Comparison of ENCODE assay signal across 10 cellular contexts in genomic region chr2:240559271-240559670, GRCh38. TPM values are rescaled to one million over a fixed set of nuclear protein-coding genes. Genes with fewer than 3 reads are reported as not detected.
DNase-seq lines count a peak whose midpoint lies in the region; ATAC-seq and TF ChIP-seq lines count a peak whose summit lies in the region.
"Had no signal": no experiment of that assay in that cellular context is flagged by ENCODE, and none has a peak within 500 bp of the region (broad histone marks: within the 10 kb centered on the region; RNA-seq: fewer than 3 reads in every experiment).

No MANE protein-coding gene starts in this region.

- DNase-seq in CD14-positive monocyte (ENCODE audit: low spot score) (peak; percentile 36), kidney glomerular epithelial cell (lab: John Stamatoyannopoulos, UW) (no peak), anterior cingulate cortex (lab: John Stamatoyannopoulos, UW) (no peak), GDM1 (lab: John Stamatoyannopoulos, UW) (no peak)
- no peak for DNase-seq in activated naive CD8-positive, alpha-beta T cell treated with anti-CD3 and anti-CD28 coated beads, Interleukin-2, amount 50 U/mL, for 24 hours
- no peak for DNase-seq in naive thymus-derived CD4-positive, alpha-beta T cell
- DNase-seq: NCI-H446 treated with DMSO at 0.1 percent for 48 hours; stimulated activated naive CD4-positive, alpha-beta T cell treated with Interleukin-2 at 50 U/mL for 16 hours had no signal

- H3K36me3 Mint-ChIP-seq in CD14-positive monocyte (peaks cover 38 to 44% of the 10 kb centered on the region in 2 donors), IgD-negative memory B cell (peaks cover 2% of the 10 kb centered on the region)
- peaks cover 42% of the 10 kb centered on the region for H3K36me3 Mint-ChIP-seq in activated naive CD8-positive, alpha-beta T cell treated with anti-CD3 and anti-CD28 coated beads, Interleukin-2, amount 50 U/mL, for 24 hours (ENCODE audit: low read depth)
- peaks cover 0 to 25% (median 6%) of the 10 kb centered on the region in 5 donors for H3K36me3 Mint-ChIP-seq in naive thymus-derived CD4-positive, alpha-beta T cell

- peaks cover 59 to 61% of the 10 kb centered on the region in 2 donors for H3K4me1 ChIP-seq in naive thymus-derived CD4-positive, alpha-beta T cell (ENCODE audit: control insufficient read depth in 2 of 2, insufficient read depth in 2 of 2, low read length in 2 of 2)

- no peaks in the 10 kb centered on the region for H3K27me3 ChIP-seq in naive thymus-derived CD4-positive, alpha-beta T cell (ENCODE audit: control insufficient read depth in 2 of 2, insufficient read depth in 2 of 2, low read length in 2 of 2)

- CTCF ChIA-PET in naive thymus-derived CD4-positive, alpha-beta T cell (lab: Charles Lee): interaction anchor here (2.2 kb wide), 2 partner anchors 10 to 27 kb away, joined by 6 read pairs; partner anchors contain the start of genes CAPN10 and RNPEPL1

- peaks cover 61% of the 10 kb centered on the region for H3K4me1 Mint-ChIP-seq in CD14-positive monocyte
- H3K4me1 Mint-ChIP-seq in IgD-negative memory B cell: peaks cover 42% of the 10 kb centered on the region in 3 donors
- peaks cover 59% of the 10 kb centered on the region for H3K4me1 Mint-ChIP-seq in activated naive CD8-positive, alpha-beta T cell treated with anti-CD3 and anti-CD28 coated beads, Interleukin-2, amount 50 U/mL, for 24 hours
- H3K4me1 Mint-ChIP-seq in naive thymus-derived CD4-positive, alpha-beta T cell: peaks cover 44 to 68% (median 61%) of the 10 kb centered on the region in 7 donors

- intact Hi-C loops in CD14-positive monocyte (cut with micrococcal nuclease): loop anchor here in 1 of 2 donors (5.0 kb wide), 1 partner anchor 42 kb away; no protein-coding TSS in a partner anchor
- intact Hi-C loops in naive thymus-derived CD4-positive, alpha-beta T cell (cut with micrococcal nuclease): no loop called here

- H3K27ac ChIP-seq in naive thymus-derived CD4-positive, alpha-beta T cell (ENCODE audit: low read depth, low read length): peak overlapping the region; percentile 93

- H3K4me3 Mint-ChIP-seq in CD14-positive monocyte: peak overlapping the region; percentile 43 to 59
- peak overlapping the region; percentile 78 to 98 (median 88) for H3K4me3 Mint-ChIP-seq in IgD-negative memory B cell
- peak overlapping the region; percentile 86 for H3K4me3 Mint-ChIP-seq in activated naive CD8-positive, alpha-beta T cell treated with anti-CD3 and anti-CD28 coated beads, Interleukin-2, amount 50 U/mL, for 24 hours
- peak overlapping the region; percentile 81 to 96 (median 87) for H3K4me3 Mint-ChIP-seq in naive thymus-derived CD4-positive, alpha-beta T cell

- H3K9me3 Mint-ChIP-seq in CD14-positive monocyte (peaks cover 0 to 4% (median 0%) of the 10 kb centered on the region in 7 donors), IgD-negative memory B cell (no peaks in the 10 kb centered on the region)
- H3K9me3 Mint-ChIP-seq in activated naive CD8-positive, alpha-beta T cell treated with anti-CD3 and anti-CD28 coated beads, Interleukin-2, amount 50 U/mL, for 24 hours: no peaks in the 10 kb centered on the region
- H3K9me3 Mint-ChIP-seq in naive thymus-derived CD4-positive, alpha-beta T cell: no peaks in the 10 kb centered on the region

- POLR2A ChIA-PET in naive thymus-derived CD4-positive, alpha-beta T cell (lab: Charles Lee): interaction anchor here (0.6 to 10.7 kb wide), 5 partner anchors 9 to 1302 kb away, joined by 3 to 264 read pairs (median 4); partner anchors contain the start of genes CAPN10 and RNPEPL1

- no peak for ATAC-seq in activated naive CD8-positive, alpha-beta T cell treated with anti-CD3 and anti-CD28 coated beads, Interleukin-2, amount 50 U/mL, for 24 hours
- ATAC-seq in naive thymus-derived CD4-positive, alpha-beta T cell: no peak
- no peak for ATAC-seq in HG03280 (IDR thresholded peaks at IDR 0.05; ENCODE audit: unreplicated experiment)

- H3K27me3 Mint-ChIP-seq in CD14-positive monocyte (ENCODE audit: low read depth in 3 of 3): peaks cover 0 to 7% (median 4%) of the 10 kb centered on the region in 3 donors
- peaks cover 4% of the 10 kb centered on the region for H3K27me3 Mint-ChIP-seq in IgD-negative memory B cell
- no peaks in the 10 kb centered on the region for H3K27me3 Mint-ChIP-seq in activated naive CD8-positive, alpha-beta T cell treated with anti-CD3 and anti-CD28 coated beads, Interleukin-2, amount 50 U/mL, for 24 hours
- no peaks in the 10 kb centered on the region for H3K27me3 Mint-ChIP-seq in naive thymus-derived CD4-positive, alpha-beta T cell

- TF ChIP-seq CTCF in CD14-positive monocyte (IDR thresholded peaks at IDR 0.05): no peak

- H3K27ac Mint-ChIP-seq in CD14-positive monocyte: peak overlapping the region; percentile 67 to 97 (median 81)
- peak overlapping the region in 2 of 3 donors; percentile 58 to 99 for H3K27ac Mint-ChIP-seq in IgD-negative memory B cell
- peak overlapping the region; percentile 88 for H3K27ac Mint-ChIP-seq in activated naive CD8-positive, alpha-beta T cell treated with anti-CD3 and anti-CD28 coated beads, Interleukin-2, amount 50 U/mL, for 24 hours
- peak overlapping the region in 8 of 9 donors; percentile 30 to 92 (median 74) for H3K27ac Mint-ChIP-seq in naive thymus-derived CD4-positive, alpha-beta T cell

- H3K4me3 ChIP-seq in naive thymus-derived CD4-positive, alpha-beta T cell (ENCODE audit: low read length): peak overlapping the region; percentile 82

- H3K9me3 ChIP-seq in naive thymus-derived CD4-positive, alpha-beta T cell (ENCODE audit: control insufficient read depth in 2 of 3, low read length in 3 of 3): no peaks in the 10 kb centered on the region

- H3K36me3 ChIP-seq in naive thymus-derived CD4-positive, alpha-beta T cell (ENCODE audit: control insufficient read depth in 2 of 3, insufficient read depth in 3 of 3, low read length in 3 of 3): peaks cover 0 to 27% (median 0%) of the 10 kb centered on the region in 3 experiments

RNA-seq across cellular contexts. Expression of gene DUSP28, which starts 0.9 kb away (rescaled TPM):
- polyA plus RNA-seq in CD14-positive monocyte: 10 to 100 TPM; 17.1 to 17.7 TPM
- 23.4 TPM for polyA plus RNA-seq in IgD-negative memory B cell
- total RNA-seq in naive thymus-derived CD4-positive, alpha-beta T cell: 10 to 100 TPM; 11.1 to 19.5 (median 14.7) TPM
- 10 to 100 TPM; 17.8 to 30.1 TPM for polyA plus RNA-seq in naive thymus-derived CD4-positive, alpha-beta T cell

RNA-seq across cellular contexts. Expression of gene ANKMY1, which starts 1.5 kb away (rescaled TPM):
- polyA plus RNA-seq in CD14-positive monocyte (1 to 10 TPM; 2.1 to 2.9 TPM), IgD-negative memory B cell (18.4 TPM)
- 10 to 100 TPM; 33.7 to 83.4 (median 49.2) TPM for total RNA-seq in naive thymus-derived CD4-positive, alpha-beta T cell
- polyA plus RNA-seq in naive thymus-derived CD4-positive, alpha-beta T cell: 10 to 100 TPM in 1 of 2 donors, 1 to 10 TPM in 1; 7.7 to 17.5 TPM

RNA-seq across cellular contexts. Expression of gene RNPEPL1, which starts 9.0 kb away (rescaled TPM):
- polyA plus RNA-seq in CD14-positive monocyte (10 to 100 TPM; 15.4 to 36.4 TPM), IgD-negative memory B cell (22.6 TPM)
- total RNA-seq in naive thymus-derived CD4-positive, alpha-beta T cell: 100 to 1,000 TPM in 4 of 5 experiments, 10 to 100 TPM in 1; 78.5 to 126 (median 112) TPM
- 10 to 100 TPM; 23.0 to 51.2 TPM for polyA plus RNA-seq in naive thymus-derived CD4-positive, alpha-beta T cell

RNA-seq across cellular contexts. Expression of gene CAPN10, which starts 27.3 kb away (rescaled TPM):
- polyA plus RNA-seq in CD14-positive monocyte (1 to 10 TPM; 7.3 to 7.4 TPM), IgD-negative memory B cell (18.2 TPM)
- total RNA-seq in naive thymus-derived CD4-positive, alpha-beta T cell: 10 to 100 TPM; 54.1 to 74.8 (median 64.5) TPM
- 10 to 100 TPM in 1 of 2 donors, 1 to 10 TPM in 1; 8.4 to 14.1 TPM for polyA plus RNA-seq in naive thymus-derived CD4-positive, alpha-beta T cell
